In genomic region chr15:77616072-77616471, GRCh38 we compare ENCODE assay signal across 19 cellular contexts.
"Had no signal": no experiment of that assay in that cellular context is flagged by ENCODE, and none has a peak within 500 bp of the region (broad histone marks: within the 10 kb centered on the region; RNA-seq: fewer than 3 reads in every experiment).

No MANE protein-coding gene starts in this region.

- H3K4me3 Mint-ChIP-seq: naive B cell; nephron; stimulated activated naive B cell treated with anti-CD40 and anti-IgM and Interleukin-4, amounts not matched to agents 10 μg/mL and 1 μg/mL and 100 μg/mL, for 72 hours; stimulated activated naive CD8-positive, alpha-beta T cell treated with anti-CD3 and anti-CD28 coated beads, Interleukin-15, amount 100 ng/mL, for 72 hours had no signal

- ATAC-seq: left colon; psoas muscle; sciatic nerve; stimulated activated naive B cell treated with anti-CD40 and anti-IgM and Interleukin-4, amounts not matched to agents 10 μg/mL and 1 μg/mL and 100 μg/mL, for 72 hours; stimulated activated naive CD8-positive, alpha-beta T cell treated with anti-CD3 and anti-CD28 coated beads, Interleukin-15, amount 100 ng/mL, for 72 hours; upper lobe of right lung had no signal

- H3K27ac ChIP-seq: psoas muscle, testis, tibial nerve, upper lobe of right lung, vagina had no signal

- H3K4me1 ChIP-seq: psoas muscle, testis, upper lobe of right lung, vagina had no signal

- DNase-seq: dorsolateral prefrontal cortex; effector CD8-positive, alpha-beta T cell; foreskin melanocyte; head of caudate nucleus; hippocampal formation; left colon; mesendoderm; naive B cell; psoas muscle; stimulated activated CD4-positive, alpha-beta T cell treated with anti-CD3 and anti-CD28 coated beads, Interleukin-2, amount 100 ng/mL, for 24 hours; stimulated activated CD4-positive, alpha-beta T cell treated with anti-CD3 and anti-CD28 coated beads, Interleukin-4, amount 100 ng/mL, for 4 hours; stimulated activated naive B cell treated with anti-CD40 and anti-IgM and Interleukin-4, amounts not matched to agents 10 μg/mL and 1 μg/mL and 100 μg/mL, for 72 hours; stimulated activated naive CD8-positive, alpha-beta T cell treated with anti-CD3 and anti-CD28 coated beads, Interleukin-15, amount 100 ng/mL, for 72 hours; testis; upper lobe of right lung had no signal

- H3K4me1 Mint-ChIP-seq: nephron; stimulated activated naive B cell treated with anti-CD40 and anti-IgM and Interleukin-4, amounts not matched to agents 10 μg/mL and 1 μg/mL and 100 μg/mL, for 72 hours; stimulated activated naive CD8-positive, alpha-beta T cell treated with anti-CD3 and anti-CD28 coated beads, Interleukin-15, amount 100 ng/mL, for 72 hours had no signal

- H3K27me3 Mint-ChIP-seq: stimulated activated naive CD8-positive, alpha-beta T cell treated with anti-CD3 and anti-CD28 coated beads, Interleukin-15, amount 100 ng/mL, for 72 hours had no signal

- H3K36me3 Mint-ChIP-seq: naive B cell; stimulated activated naive B cell treated with anti-CD40 and anti-IgM and Interleukin-4, amounts not matched to agents 10 μg/mL and 1 μg/mL and 100 μg/mL, for 72 hours had no signal

- H3K9me3 Mint-ChIP-seq: nephron; stimulated activated naive CD8-positive, alpha-beta T cell treated with anti-CD3 and anti-CD28 coated beads, Interleukin-15, amount 100 ng/mL, for 72 hours had no signal

- H3K4me3 ChIP-seq: dorsolateral prefrontal cortex, psoas muscle, testis, tibial nerve, upper lobe of right lung, vagina had no signal

- H3K36me3 ChIP-seq: tibial nerve, upper lobe of right lung, vagina had no signal

- H3K27ac Mint-ChIP-seq: stimulated activated naive B cell treated with anti-CD40 and anti-IgM and Interleukin-4, amounts not matched to agents 10 μg/mL and 1 μg/mL and 100 μg/mL, for 72 hours; stimulated activated naive CD8-positive, alpha-beta T cell treated with anti-CD3 and anti-CD28 coated beads, Interleukin-15, amount 100 ng/mL, for 72 hours had no signal

- H3K27me3 ChIP-seq: dorsolateral prefrontal cortex, testis, tibial nerve, upper lobe of right lung, vagina had no signal

- H3K9me3 ChIP-seq: psoas muscle, testis, tibial nerve, upper lobe of right lung, vagina had no signal
